ENCODE assay signal across 20 cellular contexts in genomic region chr17:13596241-13596941, GRCh38. TPM values are rescaled to one million over a fixed set of nuclear protein-coding genes. Genes with fewer than 3 reads are reported as not detected.
DNase-seq lines count a peak whose midpoint lies in the region; TF ChIP-seq lines count a peak whose summit lies in the region.
"Had no signal": no experiment of that assay in that cellular context is flagged by ENCODE, and none has a peak within 500 bp of the region (broad histone marks: within the 10 kb centered on the region; RNA-seq: fewer than 3 reads in every experiment).

No MANE protein-coding gene starts in this region.

- H3K27ac ChIP-seq in testis (no peak overlapping the region), H9 (ENCODE audit: insufficient read length, low read depth, low read length) (no peak overlapping the region)
- H3K27ac ChIP-seq: coronary artery, lower lobe of right lung had no signal

- H3K9me3 Mint-ChIP-seq in brain = no peaks in the 10 kb centered on the region
- H3K9me3 Mint-ChIP-seq in H9 = no peaks in the 10 kb centered on the region; a peak in 1 of 5 replicates
- H3K9me3 Mint-ChIP-seq: activated T-cell treated with anti-CD3 and anti-CD28 coated beads, Interleukin-2, amount 50 U/mL, for 4 hours; CD4-positive, alpha-beta T cell; effector memory CD8-positive, alpha-beta T cell; stimulated activated naive B cell treated with anti-CD40 and anti-IgM and Interleukin-4, amounts not matched to agents 10 μg/mL and 1 μg/mL and 100 μg/mL, for 72 hours had no signal

- H2BK20ac ChIP-seq in H9 (ENCODE audit: low read depth, low read length, poor library complexity, severe bottlenecking) = no peak overlapping the region

- H3K36me3 Mint-ChIP-seq in brain (no peaks in the 10 kb centered on the region), H9 (ENCODE audit: insufficient read depth in 1 of 3, low read depth in 3 of 3) (no peaks in the 10 kb centered on the region)
- H3K36me3 Mint-ChIP-seq: stimulated activated naive B cell treated with anti-CD40 and anti-IgM and Interleukin-4, amounts not matched to agents 10 μg/mL and 1 μg/mL and 100 μg/mL, for 72 hours had no signal

- H4K20me1 ChIP-seq in H9 (ENCODE audit: control insufficient read depth, insufficient read depth, insufficient read length) = no peaks in the 10 kb centered on the region

- peak overlapping the region in 2 of 5 experiments; percentile 37 to 68 for H3K4me3 Mint-ChIP-seq in brain
- no peak overlapping the region for H3K4me3 Mint-ChIP-seq in H9
- H3K4me3 Mint-ChIP-seq: activated CD4-positive, alpha-beta T cell treated with anti-CD3 and anti-CD28 coated beads for 36 hours; activated T-cell treated with anti-CD3 and anti-CD28 coated beads, Interleukin-2, amount 50 U/mL, for 4 hours; CD4-positive, alpha-beta T cell; effector memory CD8-positive, alpha-beta T cell; stimulated activated naive B cell treated with anti-CD40 and anti-IgM and Interleukin-4, amounts not matched to agents 10 μg/mL and 1 μg/mL and 100 μg/mL, for 72 hours had no signal

- no peak overlapping the region for H4K91ac ChIP-seq in H9 (ENCODE audit: insufficient read length, low read depth, low read length)

- no peak for TF ChIP-seq POLR2A in testis (IDR thresholded peaks at IDR 0.05)

- H2BK5ac ChIP-seq in H9 (ENCODE audit: insufficient read length, low read length) = no peak overlapping the region

- no peak overlapping the region for H2BK12ac ChIP-seq in H9 (ENCODE audit: insufficient read length, low read depth, low read length)

- intact Hi-C loops in testis (cut with DNase I; ENCODE audit: low total_unique reads) = loop anchor here (10.0 kb wide), 1 partner anchor 708 kb away; the partner anchor contains the start of gene HS3ST3B1

- no peaks in the 10 kb centered on the region for H3K36me3 ChIP-seq in testis (ENCODE audit: low read depth, missing control alignments)
- H3K36me3 ChIP-seq: lower lobe of right lung had no signal

- H3K56ac ChIP-seq in H9 (ENCODE audit: insufficient read length, low read depth, low read length) = no peak overlapping the region

- H3K4ac ChIP-seq in H9 (ENCODE audit: low read depth, low read length) = no peak overlapping the region

- H2AFZ ChIP-seq in H9 (ENCODE audit: low read length) = no peak overlapping the region

- no peak overlapping the region for H3T11ph ChIP-seq in H9 (ENCODE audit: low read length)

- H3K23me2 ChIP-seq in H9 (ENCODE audit: insufficient read length, low read depth, low read length, poor library complexity, severe bottlenecking) = peaks cover 7% of the 10 kb centered on the region

- H3K18ac ChIP-seq in H9 (ENCODE audit: insufficient read length, low read depth, low read length) = no peak overlapping the region

- no peak overlapping the region for H3K23ac ChIP-seq in H9 (ENCODE audit: insufficient read length, low read depth, low read length)

- H2BK15ac ChIP-seq in H9 (ENCODE audit: low read depth, low read length) = no peak overlapping the region

- DNase-seq in HT1080 (ENCODE audit: low read depth) = peak; percentile 57
- DNase-seq in myocyte (ENCODE audit: low read depth) = peak; percentile 57
- DNase-seq in testis = peak; percentile 39
- DNase-seq in H9 = no peak
- no peak for DNase-seq in NCI-H526 treated with DMSO at 0.1 percent for 48 hours (lab: John Stamatoyannopoulos, UW)
- DNase-seq in nucleus accumbens (lab: John Stamatoyannopoulos, UW) = no peak
- DNase-seq: activated CD4-positive, alpha-beta T cell treated with anti-CD3 and anti-CD28 coated beads for 36 hours; activated T-cell treated with anti-CD3 and anti-CD28 coated beads, Interleukin-2, amount 50 U/mL, for 4 hours; CD4-positive, alpha-beta T cell; DMS 273 treated with DMSO at 0.1 percent for 48 hours; effector memory CD8-positive, alpha-beta T cell; islet precursor cell; Karpas-422; lower lobe of right lung; NK-92 treated with Interleukin-12 subunit alpha and Interleukin-12 subunit beta, amount 100 ng/mL, for 24 hours; stimulated activated CD4-positive, alpha-beta T cell treated with anti-CD3 and anti-CD28 coated beads, Interleukin-4, amount 100 ng/mL, for 1 hour; stimulated activated naive B cell treated with anti-CD40 and anti-IgM and Interleukin-4, amounts not matched to agents 10 μg/mL and 1 μg/mL and 100 μg/mL, for 72 hours had no signal

- H3K27me3 ChIP-seq in testis (no peaks in the 10 kb centered on the region), H9 (ENCODE audit: insufficient read depth, low read length) (no peaks in the 10 kb centered on the region; the same call in 1 of the 2 replicates)

- no peak overlapping the region for H4K8ac ChIP-seq in H9 (replicated peaks; ENCODE audit: insufficient read length, low read depth, low read length)

- H3K9ac ChIP-seq in H9 (ENCODE audit: extremely low read depth, insufficient read length, low read length) = no peak overlapping the region

- WGBS in testis, 2 donors = 63% methylated on average over 16 of the region's 16 CpGs
- no CpG with 5 or more reads among the region's 16 CpGs for WGBS in H9 (ENCODE audit: extremely low coverage, insufficient read length, low lambda C conversion rate)

- no peak overlapping the region for H2AK5ac ChIP-seq in H9 (ENCODE audit: insufficient read length, low read length)

- no peak overlapping the region for H2BK120ac ChIP-seq in H9 (ENCODE audit: low read depth, low read length, poor library complexity, severe bottlenecking)

- TF ChIP-seq CTCF in brain (conservative IDR thresholded peaks at IDR 0.05) (no peak), testis (IDR thresholded peaks at IDR 0.05) (no peak), H9 (conservative IDR thresholded peaks at IDR 0.05) (no peak)

- no peaks in the 10 kb centered on the region for H3K79me2 ChIP-seq in H9 (ENCODE audit: insufficient read depth, low read length)

- H3K4me1 ChIP-seq in testis (no peaks in the 10 kb centered on the region), H9 (ENCODE audit: insufficient read depth, low read length) (no peaks in the 10 kb centered on the region)

- H3K27ac Mint-ChIP-seq in brain (peak overlapping the region in 3 of 5 experiments; percentile 33 to 79 (median 45)), H9 (peak overlapping the region in 1 of 3 experiments; percentile 65; a peak in 2 of 7 replicates)
- H3K27ac Mint-ChIP-seq: activated CD4-positive, alpha-beta T cell treated with anti-CD3 and anti-CD28 coated beads for 36 hours; CD4-positive, alpha-beta T cell; effector memory CD8-positive, alpha-beta T cell; stimulated activated naive B cell treated with anti-CD40 and anti-IgM and Interleukin-4, amounts not matched to agents 10 μg/mL and 1 μg/mL and 100 μg/mL, for 72 hours had no signal

- no peaks in the 10 kb centered on the region for H3K79me1 ChIP-seq in H9 (ENCODE audit: insufficient read depth, low read depth, low read length, poor library complexity, severe bottlenecking)

- no peak overlapping the region for H4K5ac ChIP-seq in H9 (ENCODE audit: insufficient read length, low read depth, low read length)

- peaks cover 41% of the 10 kb centered on the region for H3K27me3 Mint-ChIP-seq in brain
- H3K27me3 Mint-ChIP-seq in H9 (ENCODE audit: low read depth) = peaks cover 26% of the 10 kb centered on the region

- peaks cover 70% of the 10 kb centered on the region for H3K4me1 Mint-ChIP-seq in brain
- peaks cover 25 to 31% of the 10 kb centered on the region in 2 experiments for H3K4me1 Mint-ChIP-seq in H9

- no peaks in the 10 kb centered on the region for H3K9me3 ChIP-seq in testis
- H3K9me3 ChIP-seq in H9 (ENCODE audit: control insufficient read depth, low read depth, low read length) = no peaks in the 10 kb centered on the region
- H3K9me3 ChIP-seq: lower lobe of right lung had no signal

- H3K14ac ChIP-seq in H9 (ENCODE audit: insufficient read depth, low read length) = no peak overlapping the region

- H3K4me3 ChIP-seq in testis = no peak overlapping the region
- H3K4me3 ChIP-seq: coronary artery, lower lobe of right lung had no signal

- H3K4me2 ChIP-seq in H9 (ENCODE audit: insufficient read depth, insufficient read length, low read length) = no peak overlapping the region

RNA-seq across cellular contexts. Expression of gene HS3ST3A1, which starts 5.3 kb away (rescaled TPM):
- 163 and 187 TPM in 2 replicates for total RNA-seq in HT1080 (2014; rRNA removed; shearing (Covaris generic))
- 90.6 and 103 TPM in 2 replicates for polyA plus RNA-seq in HT1080 (2015; cell fraction: cytosol; rRNA removed)
- polyA plus RNA-seq in HT1080 (2015; cell fraction: nucleus; rRNA removed) = 60.6 and 66.1 TPM in 2 replicates
- polyA plus RNA-seq in brain (ENCODE audit: insufficient read depth, low read depth, low replicate concordance) (0.32 TPM), testis (ENCODE audit: insufficient read depth, low read depth, low replicate concordance) (3.9 TPM)
- total RNA-seq in myocyte (6.5 and 9.7 TPM in 2 replicates), testis (1 to 10 TPM; 5.8 to 5.9 TPM), H9 (2021) (3.2 and 3.4 TPM in 2 replicates)
- polyA plus RNA-seq in myocyte (2012) = 3.5 TPM
- total RNA-seq: G401 had no signal

Comparison
In these comparisons a context has a peak if more than half of its experiments do, and no peak if none do; other contexts are left out.
1. DNase-seq: peak in HT1080 (single experiment), myocyte (single experiment) and testis (single experiment); none in H9 (single experiment), NCI-H526 treated with DMSO at 0.1 percent for 48 hours (single experiment) and nucleus accumbens (0 of 56).
2. RNA of gene HS3ST3A1, which starts 5.3 kb away (total RNA-seq): 163 to 187 TPM in HT1080; 6.5 to 9.7 TPM in myocyte, 5.8 to 5.9 TPM in testis and 3.2 to 3.4 TPM in H9; every median in the first group is over 10 times any median in the second.